ENCODE assay signal across 31 cellular contexts in the genomic region with DNA sequence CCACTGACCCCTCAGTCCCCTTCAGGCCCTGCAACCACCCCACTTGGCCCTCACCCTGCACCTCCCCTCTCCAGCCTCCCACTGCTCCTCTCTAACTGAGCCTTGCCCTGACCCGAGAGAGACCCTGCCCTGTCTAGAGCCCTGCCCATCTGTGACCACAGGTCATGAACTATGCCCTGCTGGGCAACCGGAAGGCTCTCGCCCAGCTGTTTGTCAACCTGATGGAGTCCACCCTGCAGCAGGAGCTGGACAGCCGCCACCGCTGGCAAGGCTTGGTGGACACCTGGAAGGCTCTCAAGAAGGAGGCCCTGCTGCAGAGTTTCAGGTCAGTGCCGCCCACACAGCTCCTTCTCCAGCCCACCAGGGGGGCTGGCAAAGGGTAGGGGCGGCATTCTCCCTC.
"Had no signal": no experiment of that assay in that cellular context is flagged by ENCODE, and none has a peak within 500 bp of the region (broad histone marks: within the 10 kb centered on the region; RNA-seq: fewer than 3 reads in every experiment).

No MANE protein-coding gene starts in this region.

- H3K27me3 ChIP-seq: ascending aorta, body of pancreas, Peyer's patch, SJSA1 had no signal

- H3K9me3 Mint-ChIP-seq: activated B cell treated with CpG ODN at 0.5 μM for 24 hours; activated CD4-positive, alpha-beta memory T cell treated with anti-CD3 and anti-CD28 coated beads for 36 hours; activated CD4-positive, alpha-beta T cell treated with anti-CD3 and anti-CD28 coated beads, Interleukin-2, amount 10 ng/mL, durations not matched to agents 24 days and 14 days; activated naive CD4-positive, alpha-beta T cell treated with anti-CD3 and anti-CD28 coated beads, Interleukin-2, amount 50 U/mL, for 72 hours; activated naive CD8-positive, alpha-beta T cell treated with anti-CD3 and anti-CD28 coated beads, Interleukin-2, amount 50 U/mL, for 24 hours; activated T-cell treated with anti-CD3 and anti-CD28 coated beads, Interleukin-2, amount 50 U/mL, for 4 hours had no signal

- H3K9me3 ChIP-seq: ascending aorta, body of pancreas, Peyer's patch, SJSA1 had no signal

- H3K4me3 Mint-ChIP-seq: activated B cell treated with CpG ODN at 0.5 μM for 24 hours; activated CD4-positive, alpha-beta memory T cell treated with anti-CD3 and anti-CD28 coated beads for 36 hours; activated CD4-positive, alpha-beta T cell treated with anti-CD3 and anti-CD28 coated beads, Interleukin-2, amount 10 ng/mL, durations not matched to agents 24 days and 14 days; activated naive CD8-positive, alpha-beta T cell treated with anti-CD3 and anti-CD28 coated beads, Interleukin-2, amount 50 U/mL, for 24 hours; activated T-cell treated with anti-CD3 and anti-CD28 coated beads, Interleukin-2, amount 50 U/mL, for 4 hours; T-helper 17 cell had no signal

- H3K27ac Mint-ChIP-seq: activated B cell treated with CpG ODN at 0.5 μM for 24 hours; activated CD4-positive, alpha-beta memory T cell treated with anti-CD3 and anti-CD28 coated beads for 36 hours; activated CD4-positive, alpha-beta T cell treated with anti-CD3 and anti-CD28 coated beads, Interleukin-2, amount 10 ng/mL, durations not matched to agents 24 days and 14 days; activated naive CD4-positive, alpha-beta T cell treated with anti-CD3 and anti-CD28 coated beads, Interleukin-2, amount 50 U/mL, for 72 hours; activated naive CD8-positive, alpha-beta T cell treated with anti-CD3 and anti-CD28 coated beads, Interleukin-2, amount 50 U/mL, for 24 hours; T-helper 17 cell had no signal

- H3K27ac ChIP-seq: ascending aorta, body of pancreas, Peyer's patch, RWPE1, SJSA1 had no signal

- H3K4me3 ChIP-seq: ascending aorta, body of pancreas, K562, Peyer's patch, SJSA1 had no signal

- H3K36me3 ChIP-seq: SJSA1 had no signal

- H3K27me3 Mint-ChIP-seq: activated B cell treated with CpG ODN at 0.5 μM for 24 hours; activated CD4-positive, alpha-beta memory T cell treated with anti-CD3 and anti-CD28 coated beads for 36 hours; activated CD4-positive, alpha-beta T cell treated with anti-CD3 and anti-CD28 coated beads, Interleukin-2, amount 10 ng/mL, durations not matched to agents 24 days and 14 days; activated naive CD8-positive, alpha-beta T cell treated with anti-CD3 and anti-CD28 coated beads, Interleukin-2, amount 50 U/mL, for 24 hours; T-helper 17 cell had no signal

- DNase-seq: activated B cell treated with CpG ODN at 0.5 μM for 24 hours; activated CD4-positive, alpha-beta memory T cell treated with anti-CD3 and anti-CD28 coated beads for 36 hours; activated CD4-positive, alpha-beta T cell treated with anti-CD3 and anti-CD28 coated beads for 1 hour; activated CD4-positive, alpha-beta T cell treated with anti-CD3 and anti-CD28 coated beads, Interleukin-2, amount 10 ng/mL, durations not matched to agents 24 days and 14 days; activated CD8-positive, alpha-beta memory T cell treated with anti-CD3 and anti-CD28 coated beads for 24 hours; activated effector memory CD4-positive, alpha-beta T cell treated with anti-CD3 and anti-CD28 coated beads, Interleukin-2, amount 50 U/mL, for 16 hours; activated naive CD4-positive, alpha-beta T cell treated with Interleukin-2 at 50 U/mL for 16 hours; activated naive CD8-positive, alpha-beta T cell treated with anti-CD3 and anti-CD28 coated beads, Interleukin-2, amount 50 U/mL, for 24 hours; activated T-cell treated with anti-CD3 and anti-CD28 coated beads, Interleukin-2, amount 50 U/mL, for 4 hours; amniotic stem cell; central memory CD4-positive, alpha-beta T cell; Karpas-422; MM.1S; NCI-H1105; NCI-H1436 treated with DMSO at 0.1 percent for 48 hours; NCI-H187 treated with DMSO at 0.1 percent for 48 hours; NCI-H2081 treated with DMSO at 0.1 percent for 48 hours; NCI-H446; NCI-H524; NCI-H774; NK-92 treated with Interleukin-12 subunit alpha and Interleukin-12 subunit beta, amount 100 ng/mL, for 24 hours; Peyer's patch; Right ventricle myocardium superior; T-helper 17 cell; T-helper 9 cell had no signal

- H3K4me1 ChIP-seq: ascending aorta, body of pancreas, Peyer's patch, SJSA1 had no signal

- H3K4me1 Mint-ChIP-seq: activated B cell treated with CpG ODN at 0.5 μM for 24 hours; activated naive CD8-positive, alpha-beta T cell treated with anti-CD3 and anti-CD28 coated beads, Interleukin-2, amount 50 U/mL, for 24 hours had no signal

- H3K36me3 Mint-ChIP-seq: activated naive CD4-positive, alpha-beta T cell treated with anti-CD3 and anti-CD28 coated beads, Interleukin-2, amount 50 U/mL, for 72 hours had no signal
